16 cellular contexts compared by ENCODE assay signal in the genomic region with DNA sequence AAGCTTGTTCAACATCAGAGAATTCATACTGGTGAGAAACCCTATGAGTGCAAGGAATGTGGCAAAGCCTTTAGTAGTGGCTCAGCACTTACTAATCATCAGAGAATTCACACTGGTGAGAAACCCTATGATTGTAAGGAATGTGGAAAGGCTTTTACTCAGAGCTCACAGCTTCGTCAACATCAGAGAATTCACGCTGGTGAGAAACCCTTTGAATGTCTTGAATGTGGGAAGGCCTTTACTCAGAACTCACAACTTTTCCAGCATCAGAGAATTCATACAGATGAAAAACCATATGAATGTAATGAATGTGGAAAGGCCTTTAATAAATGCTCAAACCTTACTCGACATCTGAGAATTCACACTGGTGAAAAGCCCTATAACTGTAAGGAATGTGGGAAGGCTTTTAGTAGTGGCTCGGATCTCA. TPM values are rescaled to one million over a fixed set of nuclear protein-coding genes. Genes with fewer than 3 reads are reported as not detected.
DNase-seq lines count a peak whose midpoint lies in the region; ATAC-seq, FAIRE-seq and TF ChIP-seq lines count a peak whose summit lies in the region.
"Had no signal": no experiment of that assay in that cellular context is flagged by ENCODE, and none has a peak within 500 bp of the region (broad histone marks: within the 10 kb centered on the region; RNA-seq: fewer than 3 reads in every experiment).

No MANE protein-coding gene starts in this region.

- TF ChIP-seq RAD21 in K562 (CRISPR knock-in tag; conservative IDR thresholded peaks at IDR 0.05 in 1 of 2, IDR thresholded peaks at IDR 0.05 in 1 of 2) = no peak

- no TSS peak for BruUV-seq in K562 (replicated peaks; lab: Mats Ljungman, UMichigan)

- intact Hi-C loops in K562 (cut with micrococcal nuclease) = no loop called here

- H3K27me3 Mint-ChIP-seq in immature natural killer cell (ENCODE audit: low read depth in 3 of 3) = peaks cover 0 to 4% (median 3%) of the 10 kb centered on the region in 3 donors

- peaks cover 83% of the 10 kb centered on the region for H3K36me3 ChIP-seq in BLaER1
- H3K36me3 ChIP-seq in HEK293 (ENCODE audit: control insufficient read depth in 2 of 2, insufficient read depth in 1 of 2, low read length in 2 of 2) = peaks cover 51 to 64% of the 10 kb centered on the region in 2 experiments
- H3K36me3 ChIP-seq in K562 (ENCODE audit: control insufficient read depth, insufficient read depth, low read length) = peaks cover 40% of the 10 kb centered on the region
- peaks cover 45 to 79% of the 10 kb centered on the region in 2 donors for H3K36me3 ChIP-seq in muscle layer of duodenum (ENCODE audit: control insufficient read depth in 1 of 2, insufficient read depth in 2 of 2, low read length in 2 of 2)

- H3K9me3 ChIP-seq in BLaER1 (peaks cover 96% of the 10 kb centered on the region), HEK293 (ENCODE audit: control insufficient read depth, insufficient read depth, low read depth, low read length) (peaks cover 33% of the 10 kb centered on the region), K562 (replicated peaks; ENCODE audit: control insufficient read depth, insufficient read depth, low read depth, low read length) (peaks cover 6% of the 10 kb centered on the region; the same call in 1 of the 2 replicates), muscle layer of duodenum (ENCODE audit: control insufficient read depth in 1 of 2, low read length in 2 of 2) (peaks cover 67 to 86% of the 10 kb centered on the region in 2 donors)

- no peak overlapping the region for H2AFZ ChIP-seq in K562 (ENCODE audit: low read depth, low read length)
- H2AFZ ChIP-seq: PC-9 had no signal

- no peak for DNase-seq in K562 (ENCODE audit: extremely low read depth in 1 of 4, low spot score in 3 of 4)
- DNase-seq in activated naive CD4-positive, alpha-beta T cell treated with anti-CD3 and anti-CD28 coated beads, Interleukin-2, amount 50 U/mL, for 72 hours (ENCODE audit: low spot score in 2 of 2) = no peak
- no peak for DNase-seq in immature natural killer cell
- DNase-seq in middle frontal gyrus (ENCODE audit: extremely low spot score, low spot score) = no peak
- DNase-seq: H7, Kasumi-1, NCI-H1417 treated with DMSO at 0.1 percent for 48 hours, NCI-H1930, NCI-H446 treated with DMSO at 0.1 percent for 48 hours, NCI-H748 treated with DMSO at 0.1 percent for 48 hours, PC-9 had no signal

- no peak overlapping the region for H3K4me2 ChIP-seq in BLaER1
- H3K4me2 ChIP-seq in K562 (ENCODE audit: insufficient read depth, low read length) = no peak overlapping the region
- H3K4me2 ChIP-seq: PC-9 had no signal

- H3K27ac ChIP-seq in BLaER1 (no peak overlapping the region), HEK293 (ENCODE audit: extremely low read depth, low read depth, low read length) (no peak overlapping the region), K562 (ENCODE audit: extremely low read depth, low read depth, low read length) (no peak overlapping the region), muscle layer of duodenum (ENCODE audit: low read length) (no peak overlapping the region)
- H3K27ac ChIP-seq: PC-9, SJSA1 had no signal

- no peak for TF ChIP-seq EP300 in K562 (IDR thresholded peaks at IDR 0.05; ENCODE audit: low read length)

- CTCF ChIA-PET in HEK293 (lab: Yijun Ruan, JAX) (interaction anchor here (1.1 kb wide), 1 partner anchor 15 kb away, joined by 5 read pairs; no protein-coding TSS in a partner anchor), K562 (lab: Yijun Ruan, JAX; ENCODE audit: low intra/inter-chr PET ratio) (no interaction called here)

- peaks cover 43 to 44% of the 10 kb centered on the region in 2 donors for H3K9me3 Mint-ChIP-seq in activated naive CD4-positive, alpha-beta T cell treated with anti-CD3 and anti-CD28 coated beads, Interleukin-2, amount 50 U/mL, for 72 hours
- H3K9me3 Mint-ChIP-seq in immature natural killer cell = peaks cover 47 to 92% (median 83%) of the 10 kb centered on the region in 6 donors

- no peak for FAIRE-seq in K562 (lab: Jason Lieb, UNC)

- POLR2A ChIA-PET in HEK293 (lab: Yijun Ruan, JAX) (no interaction called here), K562 (lab: Yijun Ruan, JAX) (no interaction called here)

- no peaks in the 10 kb centered on the region for H3K4me1 Mint-ChIP-seq in immature natural killer cell

- H3K4me3 Mint-ChIP-seq in immature natural killer cell = no peak overlapping the region

- in situ Hi-C loops in K562 (cut with MboI) = no loop called here

- H4K20me1 ChIP-seq in BLaER1 (no peaks in the 10 kb centered on the region), K562 (replicated peaks; ENCODE audit: control insufficient read depth, insufficient read depth, low read length) (no peaks in the 10 kb centered on the region)

- H3K27me3 ChIP-seq in BLaER1 (no peaks in the 10 kb centered on the region), K562 (ENCODE audit: control insufficient read depth in 2 of 2, insufficient read depth in 2 of 2, low read length in 2 of 2) (no peaks in the 10 kb centered on the region), muscle layer of duodenum (ENCODE audit: low read depth, low read length) (no peaks in the 10 kb centered on the region)
- H3K27me3 ChIP-seq: SJSA1 had no signal

- ATAC-seq in K562 (no peak), GM19467 (IDR thresholded peaks at IDR 0.05; ENCODE audit: unreplicated experiment) (no peak)
- no peak for ATAC-seq in activated naive CD4-positive, alpha-beta T cell treated with anti-CD3 and anti-CD28 coated beads, Interleukin-2, amount 50 U/mL, for 72 hours

- TF ChIP-seq CTCF in HEK293 (tag by site-specific recombination; IDR thresholded peaks at IDR 0.05) (no peak), K562 (IDR thresholded peaks at IDR 0.05 in 2 of 3, conservative IDR thresholded peaks at IDR 0.05 in 1 of 3; ENCODE audit: insufficient read depth in 2 of 3, low read depth in 1 of 3, low read length in 3 of 3) (no peak)

- H3K4me3 ChIP-seq in BLaER1 (peak overlapping the region; percentile 25), HEK293 (ENCODE audit: low read depth, low read length) (no peak overlapping the region), K562 (no peak overlapping the region), muscle layer of duodenum (ENCODE audit: low read depth in 1 of 2, low read length in 2 of 2) (peak overlapping the region; percentile 3 to 50)
- H3K4me3 ChIP-seq: PC-9, SJSA1 had no signal

- H3K9ac ChIP-seq in BLaER1 = no peak overlapping the region
- no peak overlapping the region for H3K9ac ChIP-seq in K562 (ENCODE audit: insufficient read depth in 1 of 2, low read depth in 2 of 2, low read length in 2 of 2)

- no peak for TF ChIP-seq POLR2A in K562 (conservative IDR thresholded peaks at IDR 0.05)

- no peaks in the 10 kb centered on the region for H3K9me1 ChIP-seq in K562 (ENCODE audit: control insufficient read depth, insufficient read depth, low read length)

- peaks cover 73 to 80% of the 10 kb centered on the region in 2 donors for H3K36me3 Mint-ChIP-seq in activated naive CD4-positive, alpha-beta T cell treated with anti-CD3 and anti-CD28 coated beads, Interleukin-2, amount 50 U/mL, for 72 hours
- H3K36me3 Mint-ChIP-seq in immature natural killer cell = peaks cover 62 to 65% (median 63%) of the 10 kb centered on the region in 3 donors

- WGBS in K562 (ENCODE audit: insufficient coverage, low coverage, missing lambda C conversion rate) = 77% methylated on average over 4 of the region's 4 CpGs

- no peaks in the 10 kb centered on the region for H3K79me2 ChIP-seq in K562 (ENCODE audit: control insufficient read depth, insufficient read depth, low read length)

- H3K4me1 ChIP-seq in BLaER1 (no peaks in the 10 kb centered on the region), HEK293 (ENCODE audit: control insufficient read depth, insufficient read depth, low read length) (no peaks in the 10 kb centered on the region), K562 (replicated peaks in 1 of 2; ENCODE audit: control insufficient read depth in 2 of 2, insufficient read depth in 2 of 2, low read length in 2 of 2) (no peaks in the 10 kb centered on the region), muscle layer of duodenum (ENCODE audit: control insufficient read depth in 1 of 2, insufficient read depth in 2 of 2, low read length in 2 of 2) (no peaks in the 10 kb centered on the region)
- H3K4me1 ChIP-seq: SJSA1 had no signal

- H3K27ac Mint-ChIP-seq in activated naive CD4-positive, alpha-beta T cell treated with anti-CD3 and anti-CD28 coated beads, Interleukin-2, amount 50 U/mL, for 72 hours = no peak overlapping the region
- H3K27ac Mint-ChIP-seq in immature natural killer cell = no peak overlapping the region

RNA-seq across cellular contexts. Expression of a gene that starts 25.2 kb away (rescaled TPM):
- 19.4 and 25.6 TPM in 2 replicates for total RNA-seq in K562 (2011; cell fraction: chromatin; rRNA removed; ENCODE audit: low replicate concordance)
- total RNA-seq in K562 (2011; cell fraction: nucleolus; rRNA removed) = 20.1 and 22.2 TPM in 2 replicates
- 23.5 and 35.2 TPM in 2 replicates for total RNA-seq in K562 (2011; cell fraction: nucleoplasm; rRNA removed)
- total RNA-seq in K562 (2014; rRNA removed) (3.5 and 4.9 TPM in 2 replicates), K562 (2014; rRNA removed; fragmentation: Illumina TruSeq; extraction: Trizol) (7.1 and 8.2 TPM in 2 replicates), K562 (2015; rRNA removed; fragmentation: Illumina TruSeq; extraction: Trizol) (4.3 and 5.6 TPM in 2 replicates), K562 (2021) (5.0 and 5.3 TPM in 2 replicates)
- polyA plus RNA-seq in K562 (2011; rRNA removed) (5.6 and 6.1 TPM in 2 replicates), K562 (2014; fragmentation: Illumina TruSeq; extraction: Trizol) (4.2 and 4.6 TPM in 2 replicates), K562 (2014; fragmentation: Nextera tagmentation; extraction: Ambion mirVana) (1 to 10 TPM; 2.0 to 5.0 TPM), K562 (2014; rRNA removed) (4.4 and 6.2 TPM in 2 replicates), immature natural killer cell (1 to 10 TPM; 5.9 to 8.7 (median 7.9) TPM)
- 1.4 and 2.6 TPM in 2 replicates for polyA plus RNA-seq in K562 (2011; cell fraction: cytosol; rRNA removed)
- polyA plus RNA-seq in K562 (2011; cell fraction: nucleus; rRNA removed) = 4.9 and 6.3 TPM in 2 replicates
- 3.1 and 3.6 TPM in 2 replicates for polyA plus RNA-seq in K562 (2012)
- polyA minus RNA-seq in K562 (2011; rRNA and poly(A)+ RNA removed) = 6.8 and 7.2 TPM in 2 replicates
- 4.7 and 7.8 TPM in 2 replicates for polyA minus RNA-seq in K562 (2011; cell fraction: cytosol; rRNA and poly(A)+ RNA removed)
- 5.9 and 11.8 TPM in 2 replicates for polyA minus RNA-seq in K562 (2011; cell fraction: nucleus; rRNA and poly(A)+ RNA removed)
- 10 to 100 TPM in 1 of 2 donors, 1 to 10 TPM in 1; 8.1 to 10.4 TPM for total RNA-seq in activated naive CD4-positive, alpha-beta T cell treated with anti-CD3 and anti-CD28 coated beads, Interleukin-2, amount 50 U/mL, for 72 hours

RNA-seq across cellular contexts. Expression of a gene that starts 32.9 kb away (rescaled TPM):
- total RNA-seq in K562 (2011; cell fraction: chromatin; rRNA removed; ENCODE audit: low replicate concordance) = 6.5 and 11.2 TPM in 2 replicates
- 7.8 and 13.9 TPM in 2 replicates for total RNA-seq in K562 (2011; cell fraction: nucleolus; rRNA removed)
- total RNA-seq in K562 (2011; cell fraction: nucleoplasm; rRNA removed) = 14.1 and 16.5 TPM in 2 replicates
- total RNA-seq in K562 (2014; rRNA removed) (3.7 and 5.8 TPM in 2 replicates), K562 (2014; rRNA removed; fragmentation: Illumina TruSeq; extraction: Trizol) (4.6 and 5.1 TPM in 2 replicates), K562 (2015; rRNA removed; fragmentation: Illumina TruSeq; extraction: Trizol) (5.1 and 5.3 TPM in 2 replicates), K562 (2021) (5.0 and 6.0 TPM in 2 replicates)
- polyA plus RNA-seq in K562 (2011; rRNA removed) (4.2 and 6.5 TPM in 2 replicates), K562 (2014; fragmentation: Illumina TruSeq; extraction: Trizol) (3.3 and 4.8 TPM in 2 replicates), K562 (2014; fragmentation: Nextera tagmentation; extraction: Ambion mirVana) (10 to 100 TPM in 1 of 2 experiments, 1 to 10 TPM in 1; 7.9 to 11.0 TPM), K562 (2014; rRNA removed) (6.4 and 8.6 TPM in 2 replicates), immature natural killer cell (1 to 10 TPM; 5.3 to 8.8 (median 8.7) TPM)
- 2.9 and 3.6 TPM in 2 replicates for polyA plus RNA-seq in K562 (2011; cell fraction: cytosol; rRNA removed)
- 7.1 and 8.0 TPM in 2 replicates for polyA plus RNA-seq in K562 (2011; cell fraction: nucleus; rRNA removed)
- polyA plus RNA-seq in K562 (2012) = 2.4 and 3.6 TPM in 2 replicates
- polyA minus RNA-seq in K562 (2011; rRNA and poly(A)+ RNA removed) = 4.0 and 6.8 TPM in 2 replicates
- 1.3 and 3.0 TPM in 2 replicates for polyA minus RNA-seq in K562 (2011; cell fraction: cytosol; rRNA and poly(A)+ RNA removed)
- 3.6 and 6.7 TPM in 2 replicates for polyA minus RNA-seq in K562 (2011; cell fraction: nucleus; rRNA and poly(A)+ RNA removed)
- total RNA-seq in activated naive CD4-positive, alpha-beta T cell treated with anti-CD3 and anti-CD28 coated beads, Interleukin-2, amount 50 U/mL, for 72 hours = 10 to 100 TPM in 1 of 2 donors, 1 to 10 TPM in 1; 4.7 to 11.8 TPM

Comparison
In these comparisons a context has a peak if more than half of its experiments do, and no peak if none do; other contexts are left out.
1. H3K4me3 ChIP-seq: peak in BLaER1 (single experiment) and muscle layer of duodenum (2 of 2); none in HEK293 (single experiment) and K562 (single experiment).